Comparison of ENCODE assay signal across 9 cellular contexts in genomic region chr4:86359944-86360478, GRCh38. TPM values are rescaled to one million over a fixed set of nuclear protein-coding genes. Genes with fewer than 3 reads are reported as not detected.
DNase-seq lines count a peak whose midpoint lies in the region; ATAC-seq, FAIRE-seq and TF ChIP-seq lines count a peak whose summit lies in the region.
"Had no signal": no experiment of that assay in that cellular context is flagged by ENCODE, and none has a peak within 500 bp of the region (broad histone marks: within the 10 kb centered on the region; RNA-seq: fewer than 3 reads in every experiment).

TSS of gene MAPK10 (minus strand) at chr4:86360053.

- H3K27ac ChIP-seq in PC-3 (ENCODE audit: low read length), result no peak within 1 kb of the TSS
- H3K27ac ChIP-seq: SK-N-MC had no signal

- ATAC-seq in GM21367 (IDR thresholded peaks at IDR 0.05; ENCODE audit: unreplicated experiment) (peak; percentile 99), PC-3 (no peak)

- FAIRE-seq in HTR-8/SVneo (lab: Jason Lieb, UNC), result no peak

- no peaks in the 10 kb centered on the region for H3K9me3 ChIP-seq in PC-3 (ENCODE audit: low read length)

- no peaks in the 10 kb centered on the region for H3K9me2 ChIP-seq in PC-3 (replicated peaks; ENCODE audit: low read length)

- no peaks in the 10 kb centered on the region for H3K4me1 ChIP-seq in PC-3 (ENCODE audit: insufficient read depth, low read length)

- H3K36me3 ChIP-seq in PC-3 (ENCODE audit: low read depth, low read length), result no peaks in the 10 kb centered on the region

- BruUV-seq in PC-3 (replicated peaks; lab: Mats Ljungman, UMichigan), result no TSS peak

- H3K4me2 ChIP-seq in PC-3 (ENCODE audit: low read length), result no peak within 1 kb of the TSS

- H3K9ac ChIP-seq in PC-3 (ENCODE audit: low read length), result no peak within 1 kb of the TSS

- H3K27me3 ChIP-seq in PC-3 (ENCODE audit: low read length), result no peaks in the 10 kb centered on the region

- no peak within 1 kb of the TSS for H3K4me3 ChIP-seq in PC-3 (ENCODE audit: low read length)
- H3K4me3 ChIP-seq: SK-N-MC had no signal

- H4K20me1 ChIP-seq in PC-3 (ENCODE audit: low read length), result no peaks in the 10 kb centered on the region

- POLR2A ChIA-PET in PC-3 (lab: Charles Lee; ENCODE audit: unreplicated experiment), result no interaction called here

- CTCF ChIA-PET in PC-3 (lab: Charles Lee), result no interaction called here

- intact Hi-C loops in posterior cingulate gyrus (cut with DNase I) (no loop called here), PC-3 (cut with micrococcal nuclease) (no loop called here)

- no peaks in the 10 kb centered on the region for H3K79me2 ChIP-seq in PC-3 (ENCODE audit: low read length)

- no peak for TF ChIP-seq CTCF in PC-3 (conservative IDR thresholded peaks at IDR 0.05; ENCODE audit: low read depth, low read length)

- no peak within 1 kb of the TSS for H2AFZ ChIP-seq in PC-3 (ENCODE audit: low read length)

- DNase-seq in Caki2 (ENCODE audit: low read depth) (no peak), HTR-8/SVneo (ENCODE audit: insufficient read length, low spot score) (peak; percentile 10), SIG-M5 (lab: John Stamatoyannopoulos, UW) (peak; percentile 3), anterior cingulate cortex (lab: John Stamatoyannopoulos, UW) (peak; percentile 21 to 97 (median 87)), hepatic stellate cell (ENCODE audit: low spot score) (peak; percentile 38), posterior cingulate gyrus (peak; percentile 79 to 98 (median 90)), PC-3 (no peak)

- no peaks in the 10 kb centered on the region for H3F3A ChIP-seq in PC-3 (ENCODE audit: low read length, unreplicated experiment)

- in situ Hi-C loops in Caki2 (cut with HindIII; ENCODE audit: low pct_unique_long_range_greater_than_20kb, low sequenced_read_pairs), result no loop called here

RNA-seq across cellular contexts. Expression of gene MAPK10, which starts in this region (rescaled TPM):
- 5.9 and 19.8 TPM in 2 replicates for total RNA-seq in Caki2 (2014; rRNA removed; shearing (Covaris generic); ENCODE audit: low replicate concordance)
- 0.44 TPM in 1 of 2 replicates, not detected in the other for total RNA-seq in PC-3 (2014; rRNA removed)

Comparison
In these comparisons a context has a peak if more than half of its experiments do, and no peak if none do; other contexts are left out.
1. DNase-seq: peak in HTR-8/SVneo (single experiment), SIG-M5 (single experiment), anterior cingulate cortex (58 of 58), hepatic stellate cell (single experiment) and posterior cingulate gyrus (10 of 10); none in Caki2 (single experiment) and PC-3 (single experiment).